Comparison of ENCODE assay signal across 23 cellular contexts in genomic region chr4:54879576-54879975, GRCh38.
DNase-seq lines count a peak whose midpoint lies in the region; ATAC-seq and TF ChIP-seq lines count a peak whose summit lies in the region.
"Had no signal": no experiment of that assay in that cellular context is flagged by ENCODE, and none has a peak within 500 bp of the region (broad histone marks: within the 10 kb centered on the region; RNA-seq: fewer than 3 reads in every experiment).

No MANE protein-coding gene starts in this region.

- H3K56ac ChIP-seq in mesendoderm (ENCODE audit: low read length): no peak overlapping the region

- H3K4ac ChIP-seq in mesendoderm (ENCODE audit: low read depth, low read length): no peak overlapping the region

- intact Hi-C loops in A673 (cut with micrococcal nuclease; ENCODE audit: unreplicated experiment): no loop called here

- no peaks in the 10 kb centered on the region for H3K79me1 ChIP-seq in mesendoderm (ENCODE audit: low read length)

- no peak for TF ChIP-seq POLR2A in GM18505 (IDR thresholded peaks at IDR 0.05; ENCODE audit: borderline replicate concordance, extremely low read depth, insufficient read depth, insufficient read length)

- H3K27ac ChIP-seq in mesendoderm (ENCODE audit: low read depth, low read length): no peak overlapping the region
- no peak overlapping the region for H3K27ac ChIP-seq in A673 (ENCODE audit: low read depth, low read length, poor library complexity, severe bottlenecking)
- H3K27ac ChIP-seq: cardiac muscle cell, gastrocnemius medialis, ovary, WERI-Rb-1 had no signal

- in situ Hi-C loops in KBM-7 (cut with MboI; ENCODE audit: low pct_unique_long_range_greater_than_20kb, low sequenced_read_pairs): no loop called here

- no peak overlapping the region for H4K5ac ChIP-seq in mesendoderm (ENCODE audit: low read length)

- H3K4me2 ChIP-seq in mesendoderm (ENCODE audit: low read length): no peak overlapping the region

- no peak for TF ChIP-seq CTCF in A673 (conservative IDR thresholded peaks at IDR 0.05; ENCODE audit: low read depth, low read length)

- no peaks in the 10 kb centered on the region for H3K4me1 ChIP-seq in mesendoderm (ENCODE audit: control insufficient read depth, low read depth, low read length)
- no peaks in the 10 kb centered on the region for H3K4me1 ChIP-seq in A673 (ENCODE audit: insufficient read depth, low read length, poor library complexity, severe bottlenecking)
- H3K4me1 ChIP-seq: gastrocnemius medialis had no signal

- H3K23ac ChIP-seq in mesendoderm (ENCODE audit: low read length): no peak overlapping the region

- H3K4me3 ChIP-seq in mesendoderm (ENCODE audit: low read length): no peak overlapping the region
- no peak overlapping the region for H3K4me3 ChIP-seq in A673 (ENCODE audit: low read depth, low read length, poor library complexity, severe bottlenecking)
- H3K4me3 ChIP-seq: cardiac muscle cell, gastrocnemius medialis, ovary had no signal

- H3K18ac ChIP-seq in mesendoderm (ENCODE audit: low read length): no peak overlapping the region

- CTCF ChIA-PET in A673 (lab: Charles Lee): no interaction called here

- H2BK5ac ChIP-seq in mesendoderm (ENCODE audit: low read length): no peak overlapping the region

- DNase-seq in ELF-1 (ENCODE audit: low read depth, low spot score) (peak; percentile 3), NCI-H226 (peak; percentile 81), dedifferentiated amniotic fluid mesenchymal stem cell (ENCODE audit: extremely low spot score) (peak; percentile 25), mesendoderm (peak; percentile 19), NOMO-1 treated with dmso at 0.1 percent for 144 hours (lab: John Stamatoyannopoulos, UW; ENCODE audit: unreplicated experiment) (no peak), A673 (ENCODE audit: low spot score) (no peak), KBM-7 (no peak)
- DNase-seq: activated CD4-positive, alpha-beta T cell treated with anti-CD3 and anti-CD28 coated beads, Interleukin-2, amount 50 U/mL, for 48 hours; activated naive CD4-positive, alpha-beta T cell treated with anti-CD3 and anti-CD28 coated beads, Interleukin-2, amount 10 ng/mL, durations not matched to agents 7 days and 5 days; AML-193; effector memory CD4-positive, alpha-beta T cell; gastrocnemius medialis; GF-D8; KG1; left ventricle myocardium superior; NCI-H1417 treated with DMSO at 0.1 percent for 48 hours; ovary; stimulated activated CD4-positive, alpha-beta T cell treated with anti-CD3 and anti-CD28 coated beads, Interleukin-2, amount 100 ng/mL, for 48 hours; substantia nigra; T-helper 1 cell; WERI-Rb-1 had no signal

- H4K8ac ChIP-seq in mesendoderm (ENCODE audit: low read depth, low read length): no peak overlapping the region

- H2AK5ac ChIP-seq in mesendoderm (ENCODE audit: low read length): no peak overlapping the region

- H3K36me3 ChIP-seq in mesendoderm (ENCODE audit: control insufficient read depth, insufficient read depth, low read length) (no peaks in the 10 kb centered on the region), A673 (ENCODE audit: insufficient read depth, low read length, poor library complexity, severe bottlenecking) (no peaks in the 10 kb centered on the region)
- H3K36me3 ChIP-seq: cardiac muscle cell, gastrocnemius medialis, ovary, WERI-Rb-1 had no signal

- POLR2A ChIA-PET in A673 (lab: Charles Lee; ENCODE audit: low non-redundant PET): no interaction called here

- BruUV-seq in A673 (replicated peaks; lab: Mats Ljungman, UMichigan): no TSS peak

- H3K79me2 ChIP-seq in mesendoderm (ENCODE audit: control insufficient read depth, insufficient read depth, low read length): no peaks in the 10 kb centered on the region

- H2BK120ac ChIP-seq in mesendoderm (ENCODE audit: low read depth, low read length): no peak overlapping the region

- H3K27me3 ChIP-seq in mesendoderm (ENCODE audit: insufficient read depth, low read length, poor library complexity): no peaks in the 10 kb centered on the region
- H3K27me3 ChIP-seq in A673 (replicated peaks; ENCODE audit: insufficient read depth, low read depth, low read length, poor library complexity): no peaks in the 10 kb centered on the region
- H3K27me3 ChIP-seq: gastrocnemius medialis, ovary had no signal

- H3K9ac ChIP-seq in mesendoderm (ENCODE audit: low read length): no peak overlapping the region

- ATAC-seq in GM18505 (IDR thresholded peaks at IDR 0.05; ENCODE audit: unreplicated experiment): no peak
- ATAC-seq: gastrocnemius medialis, left ventricle myocardium superior had no signal

- no peak overlapping the region for H2BK15ac ChIP-seq in mesendoderm (replicated peaks; ENCODE audit: low read depth)

- no peaks in the 10 kb centered on the region for H3K9me3 ChIP-seq in A673 (ENCODE audit: low read depth, low read length, poor library complexity, severe bottlenecking)
- H3K9me3 ChIP-seq: gastrocnemius medialis, ovary had no signal

Comparison
In these comparisons a context has a peak if more than half of its experiments do, and no peak if none do; other contexts are left out.
1. DNase-seq: peak in ELF-1 (single experiment), NCI-H226 (single experiment), dedifferentiated amniotic fluid mesenchymal stem cell (single experiment) and mesendoderm (single experiment); none in NOMO-1 treated with dmso at 0.1 percent for 144 hours (single experiment), A673 (single experiment) and KBM-7 (single experiment).